In the genomic region with DNA sequence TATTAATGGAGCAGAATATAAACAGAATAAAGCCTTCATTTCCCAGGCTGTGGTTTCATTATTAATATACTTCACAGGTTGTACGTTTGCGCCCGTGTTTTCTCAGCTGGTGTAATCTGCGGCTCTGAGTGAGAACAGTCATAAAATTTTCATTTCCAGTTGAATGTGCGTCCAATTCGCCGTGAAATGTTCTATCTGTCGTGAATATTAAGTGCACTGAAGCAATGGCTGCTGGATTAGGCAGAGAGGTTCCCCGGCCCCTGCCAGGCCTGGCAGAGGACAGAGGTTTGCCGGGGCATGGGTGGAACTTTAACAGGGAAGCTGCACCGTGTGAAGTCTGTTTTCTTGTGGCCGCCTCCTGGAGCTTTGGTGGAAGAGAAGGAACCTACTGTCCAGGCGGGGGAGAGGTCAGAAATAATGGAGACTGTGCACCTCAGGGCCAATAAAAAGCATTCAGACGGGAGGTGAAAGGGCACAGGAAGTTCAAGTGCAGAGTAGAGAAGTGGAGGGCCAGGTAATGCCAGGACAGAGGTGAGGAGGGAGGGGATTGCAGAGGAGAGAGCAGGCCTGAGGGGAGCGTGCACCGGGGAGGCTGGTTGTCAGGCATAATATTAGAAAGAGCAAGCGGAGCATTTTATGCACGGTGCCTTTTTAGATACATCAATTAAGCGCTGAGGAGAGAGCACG, we compare ENCODE assay signal across 29 cellular contexts.
"Had no signal": no experiment of that assay in that cellular context is flagged by ENCODE, and none has a peak within 500 bp of the region (broad histone marks: within the 10 kb centered on the region; RNA-seq: fewer than 3 reads in every experiment).

No MANE protein-coding gene starts in this region.

- H3K27me3 Mint-ChIP-seq: activated CD4-positive, alpha-beta memory T cell treated with anti-CD3 and anti-CD28 coated beads for 36 hours; activated naive CD4-positive, alpha-beta T cell treated with anti-CD3 and anti-CD28 coated beads, Interleukin-2, amount 10 ng/mL, durations not matched to agents 7 days and 5 days; activated naive CD8-positive, alpha-beta T cell treated with anti-CD3 and anti-CD28 coated beads, Interleukin-2, amount 10 ng/mL, durations not matched to agents 7 days and 5 days; naive B cell; stimulated activated naive CD8-positive, alpha-beta T cell treated with anti-CD3 and anti-CD28 coated beads, Interleukin-15, Interleukin-2, amounts not matched to agents 100 ng/mL and 50 ng/mL, for 24 hours had no signal

- H3K36me3 ChIP-seq: breast epithelium, neural progenitor cell, vagina had no signal

- H3K9me3 Mint-ChIP-seq: activated CD4-positive, alpha-beta memory T cell treated with anti-CD3 and anti-CD28 coated beads for 36 hours; activated T-helper 1 cell treated with anti-CD3 and anti-CD28 coated beads, Interleukin-12 subunit alpha, Interleukin-12 subunit beta, Interleukin-2, Interleukin-4 antibody, amounts not matched to agents 30 ng/mL and 10 ng/mL and 1 ng/mL, durations not matched to agents 14 hours and 24 hours and 36 hours; endodermal cell; neural progenitor cell; stimulated activated naive CD8-positive, alpha-beta T cell treated with anti-CD3 and anti-CD28 coated beads, Interleukin-15, Interleukin-2, amounts not matched to agents 100 ng/mL and 50 ng/mL, for 24 hours; type B pancreatic cell had no signal

- H3K27ac ChIP-seq: breast epithelium, neural progenitor cell, parathyroid adenoma, psoas muscle, skin epidermis, vagina, VCaP had no signal

- H3K4me1 Mint-ChIP-seq: activated naive CD4-positive, alpha-beta T cell treated with anti-CD3 and anti-CD28 coated beads, Interleukin-2, amount 10 ng/mL, durations not matched to agents 7 days and 5 days; activated naive CD8-positive, alpha-beta T cell treated with anti-CD3 and anti-CD28 coated beads, Interleukin-2, amount 10 ng/mL, durations not matched to agents 7 days and 5 days; endodermal cell; mesothelial cell of epicardium; naive B cell had no signal

- DNase-seq: activated CD4-positive, alpha-beta memory T cell treated with anti-CD3 and anti-CD28 coated beads for 36 hours; activated CD4-positive, alpha-beta T cell treated with anti-CD3 and anti-CD28 coated beads for 4 hours; activated CD8-positive, alpha-beta memory T cell treated with anti-CD3 and anti-CD28 coated beads, Interleukin-2, amount 50 U/mL, for 4 hours; activated gamma-delta T cell; activated naive CD4-positive, alpha-beta T cell treated with anti-CD3 and anti-CD28 coated beads, Interleukin-2, amount 10 ng/mL, durations not matched to agents 7 days and 5 days; activated naive CD8-positive, alpha-beta T cell treated with anti-CD3 and anti-CD28 coated beads, Interleukin-2, amount 10 ng/mL, durations not matched to agents 7 days and 5 days; activated T-cell treated with anti-CD3 and anti-CD28 coated beads, Interleukin-2, amount 50 U/mL, for 1 hour; central memory CD4-positive, alpha-beta T cell; endodermal cell; foreskin fibroblast; kidney; left colon; naive B cell; occipital lobe; psoas muscle; stimulated activated CD4-positive, alpha-beta T cell treated with anti-CD3 and anti-CD28 coated beads, Interleukin-12 subunit alpha, Interleukin-12 subunit beta, amount 100 ng/mL, for 4 hours; stimulated activated CD4-positive, alpha-beta T cell treated with anti-CD3 and anti-CD28 coated beads, Interleukin-4, amount 100 ng/mL, for 1 hour; T-helper 9 cell had no signal

- H3K4me3 ChIP-seq: breast epithelium, neural progenitor cell, psoas muscle, skin epidermis, vagina had no signal

- H3K9ac ChIP-seq: neural progenitor cell, parathyroid adenoma had no signal

- H3K27ac Mint-ChIP-seq: activated CD4-positive, alpha-beta memory T cell treated with anti-CD3 and anti-CD28 coated beads for 36 hours; activated naive CD4-positive, alpha-beta T cell treated with anti-CD3 and anti-CD28 coated beads, Interleukin-2, amount 10 ng/mL, durations not matched to agents 7 days and 5 days; activated naive CD8-positive, alpha-beta T cell treated with anti-CD3 and anti-CD28 coated beads, Interleukin-2, amount 10 ng/mL, durations not matched to agents 7 days and 5 days; activated T-helper 1 cell treated with anti-CD3 and anti-CD28 coated beads, Interleukin-12 subunit alpha, Interleukin-12 subunit beta, Interleukin-2, Interleukin-4 antibody, amounts not matched to agents 30 ng/mL and 10 ng/mL and 1 ng/mL, durations not matched to agents 14 hours and 24 hours and 36 hours; endodermal cell; mesothelial cell of epicardium; neural progenitor cell; stimulated activated naive CD8-positive, alpha-beta T cell treated with anti-CD3 and anti-CD28 coated beads, Interleukin-15, Interleukin-2, amounts not matched to agents 100 ng/mL and 50 ng/mL, for 24 hours; T-helper 1 cell treated with Interleukin-12 subunit alpha and Interleukin-12 subunit beta and Interleukin-4 antibody, amounts not matched to agents 30 μg/mL and 1 μg/mL, for 36 hours; type B pancreatic cell had no signal

- H3K27me3 ChIP-seq: breast epithelium, neural progenitor cell, vagina had no signal

- H3K36me3 Mint-ChIP-seq: activated CD4-positive, alpha-beta memory T cell treated with anti-CD3 and anti-CD28 coated beads for 36 hours; activated naive CD4-positive, alpha-beta T cell treated with anti-CD3 and anti-CD28 coated beads, Interleukin-2, amount 10 ng/mL, durations not matched to agents 7 days and 5 days; activated naive CD8-positive, alpha-beta T cell treated with anti-CD3 and anti-CD28 coated beads, Interleukin-2, amount 10 ng/mL, durations not matched to agents 7 days and 5 days; mesothelial cell of epicardium; naive B cell; neural progenitor cell; type B pancreatic cell had no signal

- H3K4me3 Mint-ChIP-seq: activated CD4-positive, alpha-beta memory T cell treated with anti-CD3 and anti-CD28 coated beads for 36 hours; activated naive CD4-positive, alpha-beta T cell treated with anti-CD3 and anti-CD28 coated beads, Interleukin-2, amount 10 ng/mL, durations not matched to agents 7 days and 5 days; activated naive CD8-positive, alpha-beta T cell treated with anti-CD3 and anti-CD28 coated beads, Interleukin-2, amount 10 ng/mL, durations not matched to agents 7 days and 5 days; activated T-helper 1 cell treated with anti-CD3 and anti-CD28 coated beads, Interleukin-12 subunit alpha, Interleukin-12 subunit beta, Interleukin-2, Interleukin-4 antibody, amounts not matched to agents 30 ng/mL and 10 ng/mL and 1 ng/mL, durations not matched to agents 14 hours and 24 hours and 36 hours; endodermal cell; mesothelial cell of epicardium; naive B cell; neural progenitor cell; stimulated activated naive CD8-positive, alpha-beta T cell treated with anti-CD3 and anti-CD28 coated beads, Interleukin-15, Interleukin-2, amounts not matched to agents 100 ng/mL and 50 ng/mL, for 24 hours; T-helper 1 cell treated with Interleukin-12 subunit alpha and Interleukin-12 subunit beta and Interleukin-4 antibody, amounts not matched to agents 30 μg/mL and 1 μg/mL, for 36 hours; type B pancreatic cell had no signal

- H3K4me1 ChIP-seq: breast epithelium, parathyroid adenoma, psoas muscle, vagina had no signal
